Comparison of ENCODE assay signal across 8 cellular contexts in the genomic region with DNA sequence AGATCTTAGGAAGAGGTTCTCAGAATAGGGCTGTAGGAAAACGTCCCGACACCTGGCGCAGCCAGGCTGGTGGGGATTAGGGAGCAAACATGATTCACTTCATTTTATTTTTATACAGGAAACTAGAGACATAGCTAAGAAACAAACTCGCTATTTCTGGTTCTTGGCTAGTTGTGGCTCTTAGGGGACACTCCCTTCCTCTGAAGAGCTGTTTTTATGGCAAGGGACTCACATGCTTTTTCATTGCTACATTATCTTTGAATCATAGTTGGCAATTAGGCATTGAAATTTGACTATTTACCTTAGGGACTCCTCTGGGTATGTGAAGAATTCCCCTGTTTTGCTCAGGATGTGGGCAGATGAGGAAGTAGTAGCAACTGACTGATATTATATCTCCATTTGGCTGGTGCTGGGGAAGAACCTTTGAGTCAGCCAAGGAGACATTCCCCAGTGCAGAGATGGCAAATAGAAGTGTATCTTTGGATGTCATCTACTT.
DNase-seq lines count a peak whose midpoint lies in the region; ATAC-seq lines count a peak whose summit lies in the region.
"Had no signal": no experiment of that assay in that cellular context is flagged by ENCODE, and none has a peak within 500 bp of the region (broad histone marks: within the 10 kb centered on the region; RNA-seq: fewer than 3 reads in every experiment).

No MANE protein-coding gene starts in this region.

- H3K9me3 ChIP-seq in effector memory CD4-positive, alpha-beta T cell (ENCODE audit: control insufficient read depth, low read length) = no peaks in the 10 kb centered on the region
- peaks cover 0 to 10% (median 4%) of the 10 kb centered on the region in 5 donors for H3K9me3 ChIP-seq in subcutaneous abdominal adipose tissue (ENCODE audit: control insufficient read depth in 5 of 5, low read length in 5 of 5)

- peak; percentile 13 for DNase-seq in NCI-H2196 treated with DMSO at 0.1 percent for 48 hours (lab: John Stamatoyannopoulos, UW; ENCODE audit: unreplicated experiment)
- DNase-seq in effector memory CD4-positive, alpha-beta T cell = peak in 2 of 3 donors; percentile 3 to 14
- DNase-seq in NK-92 (lab: John Stamatoyannopoulos, UW; ENCODE audit: unreplicated experiment) = no peak
- DNase-seq in activated CD8-positive, alpha-beta memory T cell treated with anti-CD3 and anti-CD28 coated beads, Interleukin-2, amount 50 U/mL, for 48 hours = no peak

- H3K27me3 ChIP-seq in effector memory CD4-positive, alpha-beta T cell (replicated peaks; ENCODE audit: control insufficient read depth, insufficient read depth, low read length, poor library complexity, severe bottlenecking) = no peaks in the 10 kb centered on the region
- peaks cover 0 to 5% (median 3%) of the 10 kb centered on the region in 5 donors for H3K27me3 ChIP-seq in subcutaneous abdominal adipose tissue (ENCODE audit: control insufficient read depth in 5 of 5, insufficient read depth in 4 of 5, low read length in 5 of 5)

- peaks cover 7% of the 10 kb centered on the region for H3K4me1 ChIP-seq in effector memory CD4-positive, alpha-beta T cell (ENCODE audit: control insufficient read depth, insufficient read depth, low read length, poor library complexity, severe bottlenecking)
- H3K4me1 ChIP-seq in subcutaneous abdominal adipose tissue (ENCODE audit: control insufficient read depth in 5 of 5, insufficient read depth in 5 of 5, low read length in 5 of 5) = peaks cover 4 to 41% (median 30%) of the 10 kb centered on the region in 5 donors

- H3K27ac ChIP-seq in effector memory CD4-positive, alpha-beta T cell (ENCODE audit: insufficient read depth, low read length, poor library complexity, severe bottlenecking) = peak overlapping the region; percentile 47
- H3K27ac ChIP-seq in subcutaneous abdominal adipose tissue (ENCODE audit: low read depth, low read length) = peak overlapping the region; percentile 28
- H3K27ac ChIP-seq: VCaP had no signal

- H3K9ac ChIP-seq in subcutaneous abdominal adipose tissue (ENCODE audit: low read length in 5 of 5) = no peak overlapping the region

- H3K4me3 ChIP-seq in effector memory CD4-positive, alpha-beta T cell (ENCODE audit: insufficient read depth, low read depth, low read length, poor library complexity, severe bottlenecking) = no peak overlapping the region
- no peak overlapping the region for H3K4me3 ChIP-seq in subcutaneous abdominal adipose tissue (ENCODE audit: low read depth in 1 of 5, low read length in 5 of 5)

- ATAC-seq in GM18858 (IDR thresholded peaks at IDR 0.05; ENCODE audit: unreplicated experiment) (peak; percentile 65), HG02588 (IDR thresholded peaks at IDR 0.05; ENCODE audit: unreplicated experiment) (peak; percentile 82)

- H3K36me3 ChIP-seq in effector memory CD4-positive, alpha-beta T cell (ENCODE audit: control insufficient read depth, insufficient read depth, low read length) = no peaks in the 10 kb centered on the region
- H3K36me3 ChIP-seq in subcutaneous abdominal adipose tissue (ENCODE audit: control insufficient read depth in 5 of 5, insufficient read depth in 5 of 5, low read length in 5 of 5) = no peaks in the 10 kb centered on the region

Comparison
In these comparisons a context has a peak if more than half of its experiments do, and no peak if none do; other contexts are left out.
1. DNase-seq: peak in NCI-H2196 treated with DMSO at 0.1 percent for 48 hours (single experiment) and effector memory CD4-positive, alpha-beta T cell (2 of 3); none in NK-92 (single experiment) and activated CD8-positive, alpha-beta memory T cell treated with anti-CD3 and anti-CD28 coated beads, Interleukin-2, amount 50 U/mL, for 48 hours (single experiment).